8 cellular contexts compared by ENCODE assay signal in genomic region chr6:157535354-157536217, GRCh38.
A peak's percentile ranks its signal among the peaks of the same experiment; 100 is the strongest.
DNase-seq lines count a peak whose midpoint lies in the region; ATAC-seq and TF ChIP-seq lines count a peak whose summit lies in the region.

No MANE protein-coding gene starts in this region.

- peak; percentile 88 for DNase-seq in MV-4-11 (lab: John Stamatoyannopoulos, UW)
- peak; percentile 67 to 81 for DNase-seq in cardiac fibroblast (ENCODE audit: low read depth in 2 of 2)
- no peak for DNase-seq in H7
- DNase-seq in prostate gland (ENCODE audit: low spot score): no peak
- no peak for DNase-seq in effector CD8-positive, alpha-beta T cell (lab: John Stamatoyannopoulos, UW)

- H3K36me3 ChIP-seq in neutrophil (no peaks in the 10 kb centered on the region), H7 (replicated peaks; ENCODE audit: control insufficient read depth, insufficient read depth, low read length) (no peaks in the 10 kb centered on the region), prostate gland (no peaks in the 10 kb centered on the region)

- H3K27ac ChIP-seq in neutrophil (peak overlapping the region; percentile 17), prostate gland (no peak overlapping the region)

- intact Hi-C loops in prostate gland (cut with DNase I): no loop called here

- H3K9me3 ChIP-seq in neutrophil (no peaks in the 10 kb centered on the region), prostate gland (no peaks in the 10 kb centered on the region)

- H3K4me1 ChIP-seq in neutrophil (ENCODE audit: control insufficient read depth in 1 of 2, insufficient read depth in 1 of 2, low read depth in 1 of 2, low read length in 1 of 2): peaks cover 22 to 36% of the 10 kb centered on the region in 2 experiments
- H3K4me1 ChIP-seq in prostate gland (replicated peaks): no peaks in the 10 kb centered on the region

- H3K4me3 ChIP-seq in cardiac fibroblast (replicated peaks in 1 of 2; ENCODE audit: low read depth in 2 of 2, low read length in 2 of 2) (no peak overlapping the region), neutrophil (ENCODE audit: low read depth in 1 of 2, low read length in 1 of 2) (no peak overlapping the region), H7 (ENCODE audit: insufficient read depth, low read depth, low read length) (no peak overlapping the region), prostate gland (no peak overlapping the region)

- peak; percentile 51 for ATAC-seq in GM18505 (IDR thresholded peaks at IDR 0.05; ENCODE audit: unreplicated experiment)
- peak; percentile 50 for ATAC-seq in HG02571 (IDR thresholded peaks at IDR 0.05; ENCODE audit: unreplicated experiment)

- no peaks in the 10 kb centered on the region for H3K27me3 ChIP-seq in neutrophil
- no peaks in the 10 kb centered on the region; the same call in 1 of the 2 replicates for H3K27me3 ChIP-seq in H7 (ENCODE audit: control insufficient read depth, insufficient read depth, low read length)
- H3K27me3 ChIP-seq in prostate gland (replicated peaks; ENCODE audit: insufficient read depth): no peaks in the 10 kb centered on the region

- TF ChIP-seq POLR2A in GM18505 (IDR thresholded peaks at IDR 0.05; ENCODE audit: borderline replicate concordance, extremely low read depth, insufficient read depth, insufficient read length) (no peak), prostate gland (IDR thresholded peaks at IDR 0.05) (no peak)

- WGBS in prostate gland: 74% methylated on average over 12 of the region's 12 CpGs

- TF ChIP-seq CTCF in cardiac fibroblast (IDR thresholded peaks at IDR 0.05; ENCODE audit: low read depth, low read length) (no peak), neutrophil (IDR thresholded peaks at IDR 0.05) (no peak), prostate gland (IDR thresholded peaks at IDR 0.05) (no peak)

Comparison
In these comparisons a context has a peak if more than half of its experiments do, and no peak if none do; other contexts are left out.
1. DNase-seq: peak in MV-4-11 (single experiment) and cardiac fibroblast (2 of 2); none in H7 (single experiment), prostate gland (single experiment) and effector CD8-positive, alpha-beta T cell (single experiment).